ENCODE assay signal across 15 cellular contexts in genomic region chrX:74250574-74250973, GRCh38. TPM values are rescaled to one million over a fixed set of nuclear protein-coding genes. Genes with fewer than 3 reads are reported as not detected.
DNase-seq lines count a peak whose midpoint lies in the region; ATAC-seq and TF ChIP-seq lines count a peak whose summit lies in the region.
"Had no signal": no experiment of that assay in that cellular context is flagged by ENCODE, and none has a peak within 500 bp of the region (broad histone marks: within the 10 kb centered on the region; RNA-seq: fewer than 3 reads in every experiment).

No MANE protein-coding gene starts in this region.

- no peak overlapping the region for H4K5ac ChIP-seq in mesendoderm (ENCODE audit: low read length)

- peaks cover 0 to 38% (median 19%) of the 10 kb centered on the region in 12 donors for H3K4me1 ChIP-seq in heart left ventricle
- H3K4me1 ChIP-seq in mesendoderm (ENCODE audit: control insufficient read depth, low read depth, low read length) = no peaks in the 10 kb centered on the region
- no peaks in the 10 kb centered on the region for H3K4me1 ChIP-seq in CD8-positive, alpha-beta memory T cell (ENCODE audit: insufficient read depth, low read length)
- H3K4me1 ChIP-seq: body of pancreas had no signal

- 57 to 91% (median 69%) methylated on average over 2 of the region's 2 CpGs for WGBS in heart left ventricle, 4 donors
- WGBS in mesendoderm (ENCODE audit: extremely low coverage, insufficient coverage, low lambda C conversion rate) = no CpG with 5 or more reads among the region's 2 CpGs

- H3K27me3 Mint-ChIP-seq in MCF 10A (ENCODE audit: insufficient read depth, unreplicated experiment) = peaks cover 73% of the 10 kb centered on the region
- H3K27me3 Mint-ChIP-seq in type B pancreatic cell = no peaks in the 10 kb centered on the region
- peaks cover 0 to 2% of the 10 kb centered on the region in 2 donors for H3K27me3 Mint-ChIP-seq in CD8-positive, alpha-beta memory T cell
- H3K27me3 Mint-ChIP-seq: activated CD4-positive, alpha-beta T cell treated with anti-CD3 and anti-CD28 coated beads, Interleukin-2, amount 10 ng/mL, durations not matched to agents 24 days and 14 days had no signal

- H3K4me1 Mint-ChIP-seq in MCF 10A (ENCODE audit: insufficient read depth, unreplicated experiment) = no peaks in the 10 kb centered on the region
- peaks cover 15% of the 10 kb centered on the region for H3K4me1 Mint-ChIP-seq in type B pancreatic cell (ENCODE audit: unreplicated experiment)
- peaks cover 3 to 28% (median 7%) of the 10 kb centered on the region in 3 donors for H3K4me1 Mint-ChIP-seq in CD8-positive, alpha-beta memory T cell

- ATAC-seq in heart left ventricle (no peak), left cardiac atrium (no peak), HG03457 (IDR thresholded peaks at IDR 0.05; ENCODE audit: unreplicated experiment) (no peak), GM18858 (IDR thresholded peaks at IDR 0.05; ENCODE audit: unreplicated experiment) (no peak)
- ATAC-seq: body of pancreas had no signal

- peak overlapping the region; percentile 36 for H3K4ac ChIP-seq in mesendoderm (ENCODE audit: low read depth, low read length)

- H3K36me3 ChIP-seq in heart left ventricle = peaks cover 0 to 42% (median 0%) of the 10 kb centered on the region in 9 donors
- no peaks in the 10 kb centered on the region for H3K36me3 ChIP-seq in mesendoderm (ENCODE audit: control insufficient read depth, insufficient read depth, low read length)
- no peaks in the 10 kb centered on the region for H3K36me3 ChIP-seq in CD8-positive, alpha-beta memory T cell (ENCODE audit: insufficient read depth, low read length)

- no peak for TF ChIP-seq POLR2A in heart left ventricle (IDR thresholded peaks at IDR 0.05)

- CTCF ChIA-PET in MCF 10A (lab: Yijun Ruan, JAX) = no interaction called here
- CTCF ChIA-PET in CD8-positive, alpha-beta memory T cell (lab: Charles Lee) = no interaction called here

- no peak overlapping the region for H3K4me2 ChIP-seq in mesendoderm (ENCODE audit: low read length)

- H3K18ac ChIP-seq in mesendoderm (ENCODE audit: low read length) = peak overlapping the region; percentile 68

- H3K56ac ChIP-seq in mesendoderm (ENCODE audit: low read length) = peak overlapping the region; percentile 70

- no peak overlapping the region for H3K4me3 ChIP-seq in heart left ventricle
- no peak overlapping the region for H3K4me3 ChIP-seq in mesendoderm (ENCODE audit: low read length)
- no peak overlapping the region for H3K4me3 ChIP-seq in CD8-positive, alpha-beta memory T cell (ENCODE audit: low read length)
- H3K4me3 ChIP-seq: body of pancreas, suprapubic skin had no signal

- no peak for TF ChIP-seq CTCF in heart left ventricle (IDR thresholded peaks at IDR 0.05)
- no peak for TF ChIP-seq CTCF in MCF 10A (IDR thresholded peaks at IDR 0.05; ENCODE audit: unreplicated experiment)
- no peak for TF ChIP-seq CTCF in type B pancreatic cell (conservative IDR thresholded peaks at IDR 0.05)

- H3K79me1 ChIP-seq in mesendoderm (ENCODE audit: low read length) = no peaks in the 10 kb centered on the region

- H3K36me3 Mint-ChIP-seq in MCF 10A (ENCODE audit: insufficient read depth, unreplicated experiment) (peaks cover 29% of the 10 kb centered on the region), type B pancreatic cell (peaks cover 24% of the 10 kb centered on the region)
- H3K36me3 Mint-ChIP-seq in CD8-positive, alpha-beta memory T cell = peaks cover 0 to 53% (median 6%) of the 10 kb centered on the region in 3 donors

- no peak overlapping the region for H2BK15ac ChIP-seq in mesendoderm (replicated peaks; ENCODE audit: low read depth)

- DNase-seq in heart left ventricle (no peak), left cardiac atrium (no peak), MCF 10A (ENCODE audit: unreplicated experiment) (no peak), mesendoderm (peak; percentile 26), type B pancreatic cell (ENCODE audit: extremely low spot score, unreplicated experiment) (no peak)
- no peak for DNase-seq in CD8-positive, alpha-beta memory T cell
- DNase-seq: activated CD4-positive, alpha-beta T cell treated with anti-CD3 and anti-CD28 coated beads, Interleukin-2, amount 10 ng/mL, durations not matched to agents 24 days and 14 days; DMS79 treated with DMSO at 0.1 percent for 48 hours had no signal

- H3K27ac Mint-ChIP-seq in MCF 10A (ENCODE audit: low read depth, unreplicated experiment) (peak overlapping the region; percentile 29), type B pancreatic cell (peak overlapping the region; percentile 92)
- no peak overlapping the region for H3K27ac Mint-ChIP-seq in CD8-positive, alpha-beta memory T cell
- H3K27ac Mint-ChIP-seq: activated CD4-positive, alpha-beta T cell treated with anti-CD3 and anti-CD28 coated beads, Interleukin-2, amount 10 ng/mL, durations not matched to agents 24 days and 14 days; activated T-helper 1 cell treated with anti-CD3 and anti-CD28 coated beads, Interleukin-12 subunit alpha, Interleukin-12 subunit beta, Interleukin-2, Interleukin-4 antibody, amounts not matched to agents 30 ng/mL and 10 ng/mL and 1 ng/mL, durations not matched to agents 14 hours and 24 hours and 36 hours; T-helper 1 cell treated with Interleukin-12 subunit alpha and Interleukin-12 subunit beta and Interleukin-4 antibody, amounts not matched to agents 30 μg/mL and 1 μg/mL, for 36 hours had no signal

- peaks cover 0 to 9% (median 0%) of the 10 kb centered on the region in 9 donors for H3K27me3 ChIP-seq in heart left ventricle
- H3K27me3 ChIP-seq in mesendoderm (ENCODE audit: insufficient read depth, low read length, poor library complexity) = no peaks in the 10 kb centered on the region
- H3K27me3 ChIP-seq in CD8-positive, alpha-beta memory T cell (ENCODE audit: insufficient read depth, low read length, poor library complexity, severe bottlenecking) = no peaks in the 10 kb centered on the region
- H3K27me3 ChIP-seq: body of pancreas, suprapubic skin had no signal

- H3K9ac ChIP-seq in mesendoderm (ENCODE audit: low read length) = no peak overlapping the region

- H2BK120ac ChIP-seq in mesendoderm (ENCODE audit: low read depth, low read length) = peak overlapping the region; percentile 82

- H3K4me3 Mint-ChIP-seq in MCF 10A (ENCODE audit: unreplicated experiment) = no peak overlapping the region
- peak overlapping the region; percentile 42 for H3K4me3 Mint-ChIP-seq in type B pancreatic cell
- no peak overlapping the region for H3K4me3 Mint-ChIP-seq in CD8-positive, alpha-beta memory T cell
- H3K4me3 Mint-ChIP-seq: activated CD4-positive, alpha-beta T cell treated with anti-CD3 and anti-CD28 coated beads, Interleukin-2, amount 10 ng/mL, durations not matched to agents 24 days and 14 days; activated T-helper 1 cell treated with anti-CD3 and anti-CD28 coated beads, Interleukin-12 subunit alpha, Interleukin-12 subunit beta, Interleukin-2, Interleukin-4 antibody, amounts not matched to agents 30 ng/mL and 10 ng/mL and 1 ng/mL, durations not matched to agents 14 hours and 24 hours and 36 hours; T-helper 1 cell treated with Interleukin-12 subunit alpha and Interleukin-12 subunit beta and Interleukin-4 antibody, amounts not matched to agents 30 μg/mL and 1 μg/mL, for 36 hours had no signal

- H3K9me3 ChIP-seq in heart left ventricle = no peaks in the 10 kb centered on the region
- H3K9me3 ChIP-seq in CD8-positive, alpha-beta memory T cell (ENCODE audit: low read length) = no peaks in the 10 kb centered on the region
- H3K9me3 ChIP-seq: body of pancreas, suprapubic skin had no signal

- H3K79me2 ChIP-seq in mesendoderm (ENCODE audit: control insufficient read depth, insufficient read depth, low read length) = no peaks in the 10 kb centered on the region

- H2AK5ac ChIP-seq in mesendoderm (ENCODE audit: low read length) = no peak overlapping the region

- peak overlapping the region; percentile 50 for H2BK5ac ChIP-seq in mesendoderm (ENCODE audit: low read length)

- H4K8ac ChIP-seq in mesendoderm (ENCODE audit: low read depth, low read length) = no peak overlapping the region

- BruUV-seq in MCF 10A (replicated peaks; lab: Mats Ljungman, UMichigan) = no TSS peak

- POLR2A ChIA-PET in MCF 10A (lab: Yijun Ruan, JAX) = interaction anchor here (0.6 kb wide), 1 partner anchor 923 kb away, joined by 3 read pairs; no protein-coding TSS in a partner anchor
- POLR2A ChIA-PET in CD8-positive, alpha-beta memory T cell (lab: Charles Lee) = no interaction called here

- H3K23ac ChIP-seq in mesendoderm (ENCODE audit: low read length) = no peak overlapping the region

- H3K9me3 Mint-ChIP-seq in MCF 10A (ENCODE audit: unreplicated experiment) (no peaks in the 10 kb centered on the region), type B pancreatic cell (no peaks in the 10 kb centered on the region)
- no peaks in the 10 kb centered on the region for H3K9me3 Mint-ChIP-seq in CD8-positive, alpha-beta memory T cell
- H3K9me3 Mint-ChIP-seq: activated CD4-positive, alpha-beta T cell treated with anti-CD3 and anti-CD28 coated beads, Interleukin-2, amount 10 ng/mL, durations not matched to agents 24 days and 14 days; activated T-helper 1 cell treated with anti-CD3 and anti-CD28 coated beads, Interleukin-12 subunit alpha, Interleukin-12 subunit beta, Interleukin-2, Interleukin-4 antibody, amounts not matched to agents 30 ng/mL and 10 ng/mL and 1 ng/mL, durations not matched to agents 14 hours and 24 hours and 36 hours; T-helper 1 cell treated with Interleukin-12 subunit alpha and Interleukin-12 subunit beta and Interleukin-4 antibody, amounts not matched to agents 30 μg/mL and 1 μg/mL, for 36 hours had no signal

- H3K27ac ChIP-seq in heart left ventricle (peak overlapping the region in 10 of 12 donors; percentile 17 to 65 (median 41)), mesendoderm (ENCODE audit: low read depth, low read length) (peak overlapping the region; percentile 89)
- H3K27ac ChIP-seq in CD8-positive, alpha-beta memory T cell (ENCODE audit: low read depth, low read length) = no peak overlapping the region
- H3K27ac ChIP-seq: suprapubic skin had no signal

- intact Hi-C loops in heart left ventricle (cut with DNase I) (no loop called here), left cardiac atrium (cut with DNase I) (no loop called here), MCF 10A (cut with micrococcal nuclease) (no loop called here)

RNA-seq across cellular contexts. Expression of gene ZCCHC13, which starts 53.4 kb away (rescaled TPM):
- not detected for total RNA-seq in heart left ventricle
- polyA plus RNA-seq in heart left ventricle = not detected
- not detected for total RNA-seq in left cardiac atrium
- not detected in 2 replicates for total RNA-seq in MCF 10A (2022)
- not detected for polyA plus RNA-seq in mesendoderm (2013, experiment 1 of 2)
- not detected for polyA plus RNA-seq in mesendoderm (2013, experiment 2 of 2)
- total RNA-seq in type B pancreatic cell (ENCODE audit: low replicate concordance) = not detected in 2 replicates
- total RNA-seq in CD8-positive, alpha-beta memory T cell = not detected
- polyA plus RNA-seq in CD8-positive, alpha-beta memory T cell = not detected
- total RNA-seq: activated CD4-positive, alpha-beta T cell treated with anti-CD3 and anti-CD28 coated beads, Interleukin-2, amount 10 ng/mL, durations not matched to agents 24 days and 14 days; activated T-helper 1 cell treated with anti-CD3 and anti-CD28 coated beads, Interleukin-12 subunit alpha, Interleukin-12 subunit beta, Interleukin-2, Interleukin-4 antibody, amounts not matched to agents 30 ng/mL and 10 ng/mL and 1 ng/mL, durations not matched to agents 14 hours and 24 hours and 36 hours; body of pancreas; suprapubic skin had no signal
- polyA plus RNA-seq: esophagus had no signal

Comparison
In these comparisons a context has a peak if more than half of its experiments do, and no peak if none do; other contexts are left out.
1. H3K27ac Mint-ChIP-seq: peak in MCF 10A (single experiment) and type B pancreatic cell (single experiment); none in CD8-positive, alpha-beta memory T cell (0 of 8).